ENCODE assay signal across 20 cellular contexts in genomic region chr4:99863804-99864203, GRCh38. TPM values are rescaled to one million over a fixed set of nuclear protein-coding genes. Genes with fewer than 3 reads are reported as not detected.
DNase-seq lines count a peak whose midpoint lies in the region; ATAC-seq lines count a peak whose summit lies in the region.
"Had no signal": no experiment of that assay in that cellular context is flagged by ENCODE, and none has a peak within 500 bp of the region (broad histone marks: within the 10 kb centered on the region; RNA-seq: fewer than 3 reads in every experiment).

No MANE protein-coding gene starts in this region.

- H3K79me1 ChIP-seq in mesenchymal stem cell (replicated peaks; ENCODE audit: low read length, poor library complexity, severe bottlenecking): no peaks in the 10 kb centered on the region

- H2BK5ac ChIP-seq in mesenchymal stem cell (ENCODE audit: low read depth, low read length, poor library complexity, severe bottlenecking): no peak overlapping the region

- H2BK15ac ChIP-seq in mesenchymal stem cell (ENCODE audit: low read depth, poor library complexity, severe bottlenecking): no peak overlapping the region

- no peak overlapping the region for H3K9ac ChIP-seq in mesenchymal stem cell (ENCODE audit: low read length)

- H4K8ac ChIP-seq in mesenchymal stem cell (ENCODE audit: low read length): no peak overlapping the region

- H2AK5ac ChIP-seq in mesenchymal stem cell (ENCODE audit: low read length, severe bottlenecking): no peak overlapping the region

- H2AFZ ChIP-seq in mesenchymal stem cell (ENCODE audit: low read depth, low read length): no peak overlapping the region

- no peak overlapping the region for H2BK12ac ChIP-seq in mesenchymal stem cell (ENCODE audit: low read length in 2 of 2)

- no peak overlapping the region for H3K4me3 ChIP-seq in mesenchymal stem cell (ENCODE audit: insufficient read depth in 1 of 2, low read depth in 1 of 2, low read length in 2 of 2)
- H3K4me3 ChIP-seq: pancreas, stomach, vagina had no signal

- H3K23ac ChIP-seq in mesenchymal stem cell (ENCODE audit: low read length in 2 of 2): no peak overlapping the region

- peaks cover 2% of the 10 kb centered on the region for H3K4me1 ChIP-seq in mesenchymal stem cell (ENCODE audit: control insufficient read depth, insufficient read depth, low read depth, low read length)
- H3K4me1 ChIP-seq: pancreas, stomach, vagina had no signal

- no peak overlapping the region for H4K91ac ChIP-seq in mesenchymal stem cell (ENCODE audit: low read length)

- H3K4ac ChIP-seq in mesenchymal stem cell (ENCODE audit: low read depth in 1 of 2, low read length in 2 of 2): no peak overlapping the region

- no peak overlapping the region for H3K14ac ChIP-seq in mesenchymal stem cell (ENCODE audit: low read length in 2 of 2)

- WGBS in mesenchymal stem cell: 75% methylated on average over 2 of the region's 3 CpGs

- H2BK120ac ChIP-seq in mesenchymal stem cell (ENCODE audit: low read depth, low read length): no peak overlapping the region

- DNase-seq in EH (ENCODE audit: low read depth): peak; percentile 28
- peak; percentile 27 for DNase-seq in M059J (ENCODE audit: low read depth)
- peak; percentile 31 for DNase-seq in dedifferentiated amniotic fluid mesenchymal stem cell (ENCODE audit: extremely low spot score)
- DNase-seq in mesenchymal stem cell: peak; percentile 24
- no peak for DNase-seq in NCI-H2196 treated with DMSO at 0.1 percent for 48 hours (lab: John Stamatoyannopoulos, UW; ENCODE audit: unreplicated experiment)
- no peak for DNase-seq in SHP77 (lab: John Stamatoyannopoulos, UW)
- DNase-seq: activated CD8-positive, alpha-beta memory T cell treated with anti-CD3 and anti-CD28 coated beads for 24 hours; amygdala; cortex of kidney; DMS153; MM.1S; NCI-H2029; pancreas; stomach had no signal

- H3K9me3 ChIP-seq in mesenchymal stem cell (ENCODE audit: control insufficient read depth, low read length): no peaks in the 10 kb centered on the region
- H3K9me3 ChIP-seq: pancreas, stomach, vagina had no signal

- H3K4me2 ChIP-seq in mesenchymal stem cell (ENCODE audit: low read length, poor library complexity, severe bottlenecking): no peak overlapping the region

- H3K27ac ChIP-seq in mesenchymal stem cell (ENCODE audit: low read length, poor library complexity, severe bottlenecking): no peak overlapping the region
- H3K27ac ChIP-seq: pancreas, stomach, vagina had no signal

- no peak for ATAC-seq in HG03025 (IDR thresholded peaks at IDR 0.05; ENCODE audit: low FRiP score, unreplicated experiment)
- no peak for ATAC-seq in GM21529 (IDR thresholded peaks at IDR 0.05; ENCODE audit: unreplicated experiment)
- ATAC-seq: activated T-helper 17 cell treated with anti-CD3 and anti-CD28 coated beads, Interleukin-2, amount 50 U/mL, for 72 hours; pancreas; WTC11 had no signal

- no peaks in the 10 kb centered on the region for H3K36me3 ChIP-seq in mesenchymal stem cell (ENCODE audit: control insufficient read depth in 1 of 2, insufficient read depth in 2 of 2, low read depth in 1 of 2, low read length in 2 of 2)
- H3K36me3 ChIP-seq: pancreas, vagina had no signal

- H3K27me3 ChIP-seq in mesenchymal stem cell (ENCODE audit: control insufficient read depth in 1 of 2, insufficient read depth in 1 of 2, low read length in 2 of 2): no peaks in the 10 kb centered on the region
- H3K27me3 ChIP-seq: pancreas, stomach, vagina had no signal

- H3K18ac ChIP-seq in mesenchymal stem cell (ENCODE audit: low read depth in 1 of 2, low read length in 2 of 2): no peak overlapping the region

RNA-seq across cellular contexts. Expression of gene LAMTOR3, which starts 30.4 kb away (rescaled TPM):
- total RNA-seq in M059J (2014; rRNA removed; shearing (Covaris generic)): 27.9 and 44.0 TPM in 2 replicates
- polyA plus RNA-seq in mesenchymal stem cell (2013, experiment 1 of 2): 47.9 TPM
- 50.4 TPM for polyA plus RNA-seq in mesenchymal stem cell (2013, experiment 2 of 2)

RNA-seq across cellular contexts. Expression of gene DAPP1, which starts 47.2 kb away (rescaled TPM):
- 0.49 and 0.76 TPM in 2 replicates for total RNA-seq in M059J (2014; rRNA removed; shearing (Covaris generic))
- polyA plus RNA-seq in mesenchymal stem cell (2013, experiment 1 of 2): not detected
- polyA plus RNA-seq in mesenchymal stem cell (2013, experiment 2 of 2): not detected
- total RNA-seq: WTC11 had no signal
- polyA plus RNA-seq: BJ had no signal

Comparison
In these comparisons a context has a peak if more than half of its experiments do, and no peak if none do; other contexts are left out.
1. DNase-seq: peak in EH (single experiment), M059J (single experiment), dedifferentiated amniotic fluid mesenchymal stem cell (single experiment) and mesenchymal stem cell (single experiment); none in NCI-H2196 treated with DMSO at 0.1 percent for 48 hours (single experiment) and SHP77 (0 of 2).